Comparison of ENCODE assay signal across 24 cellular contexts in the genomic region with DNA sequence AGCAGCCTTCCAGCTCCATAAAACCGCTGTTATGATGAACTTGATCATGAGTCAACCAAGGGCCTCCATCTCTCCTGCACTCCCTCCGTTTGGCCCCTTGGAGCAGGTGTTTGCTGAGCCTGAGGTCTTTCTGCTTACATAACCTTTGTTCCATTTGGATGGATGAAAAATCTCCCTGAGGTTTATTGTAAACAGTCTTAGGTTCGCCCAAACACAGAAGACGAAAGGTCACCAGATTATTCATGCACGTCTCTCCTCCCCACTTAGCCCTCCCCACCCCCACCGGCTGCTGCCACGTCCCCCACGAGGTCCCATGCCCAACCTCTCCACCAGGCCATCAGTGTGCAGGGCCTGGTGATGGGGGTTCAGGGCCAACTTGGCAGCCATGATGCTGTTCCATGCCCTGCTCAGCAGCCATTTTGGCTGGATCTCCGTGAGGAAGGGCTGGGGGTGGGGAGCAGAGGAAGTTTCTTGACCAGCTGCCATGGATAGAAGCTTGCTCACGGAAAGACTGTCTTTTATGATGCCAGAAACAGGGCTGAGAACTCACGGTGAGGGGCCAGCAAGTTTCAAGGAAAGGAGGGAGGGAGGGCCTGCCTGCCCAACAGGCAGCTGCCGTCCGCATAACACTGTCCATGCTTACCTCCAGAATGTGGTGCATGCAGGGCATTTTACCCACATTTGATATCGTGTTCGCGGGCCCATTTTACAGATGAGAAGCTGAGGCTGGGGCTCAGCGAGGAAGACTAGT. TPM values are rescaled to one million over a fixed set of nuclear protein-coding genes. Genes with fewer than 3 reads are reported as not detected.
A peak's percentile ranks its signal among the peaks of the same experiment; 100 is the strongest.
DNase-seq lines count a peak whose midpoint lies in the region; ATAC-seq and TF ChIP-seq lines count a peak whose summit lies in the region.
"Had no signal": no experiment of that assay in that cellular context is flagged by ENCODE, and none has a peak within 500 bp of the region (broad histone marks: within the 10 kb centered on the region; RNA-seq: fewer than 3 reads in every experiment).

No MANE protein-coding gene starts in this region.

- peaks cover 33% of the 10 kb centered on the region for H3K27me3 Mint-ChIP-seq in nephron progenitor cell (ENCODE audit: low read depth, poor library complexity)
- H3K27me3 Mint-ChIP-seq: activated CD8-positive, alpha-beta memory T cell treated with anti-CD3 and anti-CD28 coated beads, Interleukin-2, amount 10 ng/mL, durations not matched to agents 7 days and 5 days; activated naive CD4-positive, alpha-beta T cell treated with anti-CD3 and anti-CD28 coated beads, Interleukin-2, amount 10 ng/mL, durations not matched to agents 7 days and 5 days had no signal

- TF ChIP-seq POLR2A in gastroesophageal sphincter (IDR thresholded peaks at IDR 0.05) = no peak
- TF ChIP-seq POLR2A in sigmoid colon (IDR thresholded peaks at IDR 0.05) = no peak

- H3K9me3 Mint-ChIP-seq in nephron progenitor cell = peaks cover 37% of the 10 kb centered on the region

- H3K27ac Mint-ChIP-seq in nephron progenitor cell = no peak overlapping the region
- H3K27ac Mint-ChIP-seq: activated CD8-positive, alpha-beta memory T cell treated with anti-CD3 and anti-CD28 coated beads, Interleukin-2, amount 10 ng/mL, durations not matched to agents 7 days and 5 days; activated naive CD4-positive, alpha-beta T cell treated with anti-CD3 and anti-CD28 coated beads, Interleukin-2, amount 10 ng/mL, durations not matched to agents 7 days and 5 days; endodermal cell; stimulated activated naive B cell treated with anti-CD40 and anti-IgM and Interleukin-4, amounts not matched to agents 10 μg/mL and 1 μg/mL and 100 μg/mL, for 72 hours had no signal

- H3K4me3 ChIP-seq in gastroesophageal sphincter (no peak overlapping the region), sigmoid colon (no peak overlapping the region)
- H3K4me3 ChIP-seq: BLaER1 treated with 17β-estradiol and CSF1 and Interleukin-3, amounts not matched to agents 10 nM and 100 nM; GM23248; lower lobe of right lung had no signal

- H3K36me3 ChIP-seq in gastroesophageal sphincter = no peaks in the 10 kb centered on the region
- no peaks in the 10 kb centered on the region for H3K36me3 ChIP-seq in sigmoid colon
- H3K36me3 ChIP-seq: BLaER1 treated with 17β-estradiol and CSF1 and Interleukin-3, amounts not matched to agents 10 nM and 100 nM; lower lobe of right lung had no signal

- H3K4me1 ChIP-seq in gastroesophageal sphincter (peaks cover 0 to 50% (median 13%) of the 10 kb centered on the region in 3 donors), sigmoid colon (peaks cover 3 to 65% (median 59%) of the 10 kb centered on the region in 4 donors)
- H3K4me1 ChIP-seq: BLaER1 treated with 17β-estradiol and CSF1 and Interleukin-3, amounts not matched to agents 10 nM and 100 nM had no signal

- H3K4me1 Mint-ChIP-seq in nephron progenitor cell = peaks cover 34% of the 10 kb centered on the region
- H3K4me1 Mint-ChIP-seq: activated CD8-positive, alpha-beta memory T cell treated with anti-CD3 and anti-CD28 coated beads, Interleukin-2, amount 10 ng/mL, durations not matched to agents 7 days and 5 days; activated naive CD4-positive, alpha-beta T cell treated with anti-CD3 and anti-CD28 coated beads, Interleukin-2, amount 10 ng/mL, durations not matched to agents 7 days and 5 days; endodermal cell; stimulated activated naive B cell treated with anti-CD40 and anti-IgM and Interleukin-4, amounts not matched to agents 10 μg/mL and 1 μg/mL and 100 μg/mL, for 72 hours had no signal

- no peaks in the 10 kb centered on the region for H3K27me3 ChIP-seq in gastroesophageal sphincter
- H3K27me3 ChIP-seq in sigmoid colon = no peaks in the 10 kb centered on the region
- H3K27me3 ChIP-seq: BLaER1 treated with 17β-estradiol and CSF1 and Interleukin-3, amounts not matched to agents 10 nM and 100 nM had no signal

- TF ChIP-seq CTCF in gastroesophageal sphincter (IDR thresholded peaks at IDR 0.05) (peak in 3 of 4 experiments; percentile 28 to 69 (median 62)), sigmoid colon (IDR thresholded peaks at IDR 0.05) (peak in 3 of 4 experiments; percentile 24 to 36 (median 35)), nephron progenitor cell (IDR thresholded peaks at IDR 0.05) (no peak)

- peaks cover 0 to 10% (median 0%) of the 10 kb centered on the region in 3 donors for H3K9me3 ChIP-seq in gastroesophageal sphincter
- peaks cover 0 to 8% (median 1%) of the 10 kb centered on the region in 4 donors for H3K9me3 ChIP-seq in sigmoid colon

- DNase-seq in HT1080 (ENCODE audit: low read depth) (peak; percentile 31), amniotic epithelial cell (ENCODE audit: low read depth) (peak; percentile 80), sigmoid colon (peak; percentile 98), HuH-7.5 (ENCODE audit: low spot score) (no peak), nephron progenitor cell (no peak), NCI-H146 treated with DMSO at 0.1 percent for 48 hours (lab: John Stamatoyannopoulos, UW; ENCODE audit: unreplicated experiment) (no peak)
- DNase-seq: activated CD4-positive, CD25-positive, alpha-beta regulatory T cell; activated CD8-positive, alpha-beta memory T cell treated with anti-CD3 and anti-CD28 coated beads, Interleukin-2, amount 10 ng/mL, durations not matched to agents 7 days and 5 days; activated naive CD4-positive, alpha-beta T cell treated with anti-CD3 and anti-CD28 coated beads, Interleukin-2, amount 10 ng/mL, durations not matched to agents 7 days and 5 days; amygdala; COR-L47; endodermal cell; GF-D8; GM23248; Kasumi-1; lower lobe of right lung; NCI-H187 treated with DMSO at 0.1 percent for 48 hours; NCI-H526; stimulated activated naive B cell treated with anti-CD40 and anti-IgM and Interleukin-4, amounts not matched to agents 10 μg/mL and 1 μg/mL and 100 μg/mL, for 72 hours had no signal

- intact Hi-C loops in sigmoid colon (cut with DNase I) = loop anchor here (1.0 to 5.0 kb wide), 7 partner anchors 31 to 310 kb away; no protein-coding TSS in a partner anchor

- peak; percentile 75 for ATAC-seq in gastroesophageal sphincter
- ATAC-seq in GM21723 (IDR thresholded peaks at IDR 0.05; ENCODE audit: unreplicated experiment) = no peak
- ATAC-seq: activated CD8-positive, alpha-beta memory T cell treated with anti-CD3 and anti-CD28 coated beads, Interleukin-2, amount 10 ng/mL, durations not matched to agents 7 days and 5 days; lower lobe of right lung; sciatic nerve; stimulated activated naive B cell treated with anti-CD40 and anti-IgM and Interleukin-4, amounts not matched to agents 10 μg/mL and 1 μg/mL and 100 μg/mL, for 72 hours had no signal

- no peak overlapping the region for H3K4me3 Mint-ChIP-seq in nephron progenitor cell
- H3K4me3 Mint-ChIP-seq: activated CD8-positive, alpha-beta memory T cell treated with anti-CD3 and anti-CD28 coated beads, Interleukin-2, amount 10 ng/mL, durations not matched to agents 7 days and 5 days; activated naive CD4-positive, alpha-beta T cell treated with anti-CD3 and anti-CD28 coated beads, Interleukin-2, amount 10 ng/mL, durations not matched to agents 7 days and 5 days; endodermal cell; stimulated activated naive B cell treated with anti-CD40 and anti-IgM and Interleukin-4, amounts not matched to agents 10 μg/mL and 1 μg/mL and 100 μg/mL, for 72 hours had no signal

- no peaks in the 10 kb centered on the region for H3K36me3 Mint-ChIP-seq in nephron progenitor cell (ENCODE audit: low read depth)
- H3K36me3 Mint-ChIP-seq: activated CD8-positive, alpha-beta memory T cell treated with anti-CD3 and anti-CD28 coated beads, Interleukin-2, amount 10 ng/mL, durations not matched to agents 7 days and 5 days; activated naive CD4-positive, alpha-beta T cell treated with anti-CD3 and anti-CD28 coated beads, Interleukin-2, amount 10 ng/mL, durations not matched to agents 7 days and 5 days had no signal

- TF ChIP-seq EP300 in gastroesophageal sphincter (IDR thresholded peaks at IDR 0.05) (peak; percentile 71), sigmoid colon (IDR thresholded peaks at IDR 0.05) (peak; percentile 92 to 96 (median 94))

- H3K27ac ChIP-seq in gastroesophageal sphincter (peak overlapping the region; percentile 55 to 85 (median 82)), sigmoid colon (peak overlapping the region; percentile 83 to 88 (median 86))
- H3K27ac ChIP-seq: BLaER1 treated with 17β-estradiol and CSF1 and Interleukin-3, amounts not matched to agents 10 nM and 100 nM; GM23248; lower lobe of right lung had no signal

- WGBS in gastroesophageal sphincter (ENCODE audit: low coverage in 1 of 2), 2 donors = 22 to 37% methylated on average over 5 of the region's 17 CpGs
- 39 to 61% methylated on average over 17 of the region's 17 CpGs for WGBS in sigmoid colon, 2 donors

RNA-seq across cellular contexts. Expression of gene FOXF1, which starts 47.8 kb away (rescaled TPM):
- total RNA-seq in HT1080 (2014; rRNA removed; shearing (Covaris generic)) = 0.10 TPM in 1 of 2 replicates, not detected in the other
- polyA plus RNA-seq in HT1080 (2015; cell fraction: cytosol; rRNA removed) = 0.02 TPM in 1 of 2 replicates, not detected in the other
- 0.08 TPM in 1 of 2 replicates, not detected in the other for polyA plus RNA-seq in HT1080 (2015; cell fraction: nucleus; rRNA removed)
- total RNA-seq in gastroesophageal sphincter = 10 to 100 TPM; 39.7 to 81.1 (median 59.3) TPM
- total RNA-seq in sigmoid colon = 10 to 100 TPM; 44.6 to 74.2 (median 59.3) TPM
- polyA plus RNA-seq in sigmoid colon = 1 to 10 TPM; 2.5 to 8.5 (median 4.8) TPM
- total RNA-seq: activated CD8-positive, alpha-beta memory T cell treated with anti-CD3 and anti-CD28 coated beads, Interleukin-2, amount 10 ng/mL, durations not matched to agents 7 days and 5 days; endodermal cell; kidney epithelial cell had no signal

Comparison
In these comparisons a context has a peak if more than half of its experiments do, and no peak if none do; other contexts are left out.
1. DNase-seq: peak in HT1080 (single experiment), amniotic epithelial cell (single experiment) and sigmoid colon (single experiment); none in HuH-7.5 (single experiment), nephron progenitor cell (single experiment) and NCI-H146 treated with DMSO at 0.1 percent for 48 hours (single experiment).
2. RNA of gene FOXF1, which starts 47.8 kb away (total RNA-seq): 44.6 to 74.2 TPM in sigmoid colon and 39.7 to 81.1 TPM in gastroesophageal sphincter; 0.10 TPM in HT1080; every median in the first group is over 10 times any median in the second.